22 cellular contexts compared by ENCODE assay signal in genomic region chr1:183892351-183892793, GRCh38.
A peak's percentile ranks its signal among the peaks of the same experiment; 100 is the strongest.
DNase-seq lines count a peak whose midpoint lies in the region; ATAC-seq and TF ChIP-seq lines count a peak whose summit lies in the region.
"Had no signal": no experiment of that assay in that cellular context is flagged by ENCODE, and none has a peak within 500 bp of the region (broad histone marks: within the 10 kb centered on the region; RNA-seq: fewer than 3 reads in every experiment).

No MANE protein-coding gene starts in this region.

- H3K4me2 ChIP-seq in IMR-90 (ENCODE audit: low read depth, low read length): no peak overlapping the region
- H3K4me2 ChIP-seq: SK-N-SH had no signal

- H2AFZ ChIP-seq in IMR-90 (replicated peaks; ENCODE audit: low read length, poor library complexity): no peak overlapping the region

- H3K4ac ChIP-seq in IMR-90 (ENCODE audit: low read depth, low read length): no peak overlapping the region

- no peak for TF ChIP-seq POLR2A in IMR-90 (IDR thresholded peaks at IDR 0.05; ENCODE audit: low read depth, low read length)

- no peak overlapping the region for H4K8ac ChIP-seq in IMR-90 (ENCODE audit: low read depth in 2 of 2, low read length in 2 of 2)

- dilution Hi-C loops in IMR-90 (cut with HindIII; ENCODE audit: low sequenced_read_pairs, unreplicated experiment): no loop called here

- no peaks in the 10 kb centered on the region for H3K27me3 Mint-ChIP-seq in stimulated activated naive CD8-positive, alpha-beta T cell treated with anti-CD3 and anti-CD28 coated beads, Interleukin-15, amount 100 ng/mL, for 72 hours
- H3K27me3 Mint-ChIP-seq: effector memory CD8-positive, alpha-beta T cell; naive thymus-derived CD8-positive, alpha-beta T cell had no signal

- H3K27ac ChIP-seq in IMR-90 (ENCODE audit: insufficient read depth, low read length) (no peak overlapping the region), RWPE2 (ENCODE audit: poor library complexity, severe bottlenecking) (no peak overlapping the region), left ventricle myocardium inferior (replicated peaks) (peak overlapping the region; percentile 66)
- H3K27ac ChIP-seq: C4-2B, vagina, VCaP had no signal

- no peak overlapping the region for H3K27ac Mint-ChIP-seq in stimulated activated naive CD8-positive, alpha-beta T cell treated with anti-CD3 and anti-CD28 coated beads, Interleukin-15, amount 100 ng/mL, for 72 hours
- H3K27ac Mint-ChIP-seq: effector memory CD8-positive, alpha-beta T cell; naive thymus-derived CD8-positive, alpha-beta T cell had no signal

- peak; percentile 17 for DNase-seq in IMR-90
- no peak for DNase-seq in RWPE2 (ENCODE audit: low spot score)
- DNase-seq in left ventricle myocardium inferior: no peak
- peak; percentile 53 for DNase-seq in skeletal muscle cell (ENCODE audit: low read depth)
- DNase-seq in RKO (ENCODE audit: low spot score): no peak
- DNase-seq in stimulated activated naive CD8-positive, alpha-beta T cell treated with anti-CD3 and anti-CD28 coated beads, Interleukin-15, amount 100 ng/mL, for 72 hours: no peak
- DNase-seq in NK-92 (lab: John Stamatoyannopoulos, UW; ENCODE audit: unreplicated experiment): no peak
- DNase-seq: activated CD8-positive, alpha-beta memory T cell treated with anti-CD3 and anti-CD28 coated beads for 24 hours; activated gamma-delta T cell treated with Interleukin-2 at 50 U/mL for 16 hours; effector memory CD8-positive, alpha-beta T cell; EL; KBM-7; naive thymus-derived CD8-positive, alpha-beta T cell; NCI-H1930; NCI-H748 treated with DMSO at 0.1 percent for 48 hours; retina; SK-N-SH; stimulated activated CD4-positive, alpha-beta T cell treated with anti-CD3 and anti-CD28 coated beads, Interleukin-4, amount 100 ng/mL, for 1 hour had no signal

- POLR2A ChIA-PET in IMR-90 (lab: Charles Lee; ENCODE audit: unreplicated experiment): no interaction called here

- ATAC-seq in IMR-90 (ENCODE audit: low read depth) (peak; percentile 32; the same call in 1 of the 2 replicates), RWPE2 (ENCODE audit: low read depth) (peak; percentile 52; the same call in 2 of the 3 replicates), HG03457 (IDR thresholded peaks at IDR 0.05; ENCODE audit: unreplicated experiment) (no peak)
- no peak for ATAC-seq in stimulated activated naive CD8-positive, alpha-beta T cell treated with anti-CD3 and anti-CD28 coated beads, Interleukin-15, amount 100 ng/mL, for 72 hours
- ATAC-seq: effector memory CD8-positive, alpha-beta T cell; naive thymus-derived CD8-positive, alpha-beta T cell had no signal

- no peaks in the 10 kb centered on the region for H3K79me1 ChIP-seq in IMR-90 (ENCODE audit: low read depth in 1 of 2, low read length in 2 of 2)

- no peak overlapping the region for H4K91ac ChIP-seq in IMR-90 (ENCODE audit: insufficient read depth, low read depth, low read length)

- CTCF ChIA-PET in IMR-90 (lab: Yijun Ruan, JAX): interaction anchor here (0.6 to 1.2 kb wide), 3 partner anchors 11 to 364 kb away, joined by 3 to 5 read pairs (median 3); no protein-coding TSS in a partner anchor

- H3K14ac ChIP-seq in IMR-90 (replicated peaks; ENCODE audit: low read depth, low read length): no peak overlapping the region

- no peak overlapping the region for H2BK20ac ChIP-seq in IMR-90 (ENCODE audit: low read depth, low read length)

- no peaks in the 10 kb centered on the region for H4K20me1 ChIP-seq in IMR-90 (ENCODE audit: insufficient read depth, low read length)

- TF ChIP-seq RAD21 in IMR-90 (IDR thresholded peaks at IDR 0.05; ENCODE audit: low read length): no peak

- H3K56ac ChIP-seq in IMR-90 (ENCODE audit: extremely low read depth, insufficient read depth, low read length): no peak overlapping the region

- H2AK5ac ChIP-seq in IMR-90 (ENCODE audit: low read depth, low read length): no peak overlapping the region

- H3K27me3 ChIP-seq in IMR-90 (ENCODE audit: control insufficient read depth, insufficient read depth, low read length): no peaks in the 10 kb centered on the region
- no peaks in the 10 kb centered on the region for H3K27me3 ChIP-seq in RWPE2 (ENCODE audit: insufficient read depth, poor library complexity, severe bottlenecking)
- no peaks in the 10 kb centered on the region for H3K27me3 ChIP-seq in left ventricle myocardium inferior (ENCODE audit: low read depth)
- H3K27me3 ChIP-seq: vagina had no signal

- H3K36me3 ChIP-seq in IMR-90 (ENCODE audit: control insufficient read depth, insufficient read depth, low read length) (peaks cover 2% of the 10 kb centered on the region; the same call in 1 of the 2 replicates), RWPE2 (ENCODE audit: low read depth) (no peaks in the 10 kb centered on the region), left ventricle myocardium inferior (peaks cover 30% of the 10 kb centered on the region)

- no peak overlapping the region for H3K23ac ChIP-seq in IMR-90 (ENCODE audit: low read depth, low read length)

- no peak overlapping the region for H3K18ac ChIP-seq in IMR-90 (ENCODE audit: low read depth, low read length)

- no peak overlapping the region for H3K4me3 Mint-ChIP-seq in stimulated activated naive CD8-positive, alpha-beta T cell treated with anti-CD3 and anti-CD28 coated beads, Interleukin-15, amount 100 ng/mL, for 72 hours
- H3K4me3 Mint-ChIP-seq: effector memory CD8-positive, alpha-beta T cell; naive thymus-derived CD8-positive, alpha-beta T cell had no signal

- no peak overlapping the region for H3K9ac ChIP-seq in IMR-90 (ENCODE audit: low read depth, low read length)
- H3K9ac ChIP-seq: SK-N-SH had no signal

- H4K5ac ChIP-seq in IMR-90 (ENCODE audit: low read depth, low read length): no peak overlapping the region

- H2AK9ac ChIP-seq in IMR-90 (replicated peaks; ENCODE audit: low read depth, low read length, poor library complexity): no peak overlapping the region

- in situ Hi-C loops in IMR-90 (cut with MboI; ENCODE audit: low sequenced_read_pairs): no loop called here

- BruUV-seq in IMR-90 (replicated peaks; lab: Mats Ljungman, UMichigan): no TSS peak

- no peak overlapping the region for H3K4me3 ChIP-seq in IMR-90 (ENCODE audit: insufficient read depth, low read depth, low read length)
- H3K4me3 ChIP-seq in RWPE2 (ENCODE audit: severe bottlenecking): no peak overlapping the region
- H3K4me3 ChIP-seq in left ventricle myocardium inferior: no peak overlapping the region
- H3K4me3 ChIP-seq in skeletal muscle cell (ENCODE audit: low read depth, low read length): no peak overlapping the region
- H3K4me3 ChIP-seq: vagina had no signal

- H3K4me1 ChIP-seq in IMR-90 (ENCODE audit: control insufficient read depth, insufficient read depth, low read length) (0 out of 2 replicates have a peak, but pooled peaks cover 3% of the 10 kb centered on the region), RWPE2 (ENCODE audit: insufficient read depth, poor library complexity, severe bottlenecking) (peaks cover 3% of the 10 kb centered on the region), left ventricle myocardium inferior (peaks cover 57% of the 10 kb centered on the region)

- no peak overlapping the region for H2BK15ac ChIP-seq in IMR-90 (ENCODE audit: low read depth, low read length)

- H2BK120ac ChIP-seq in IMR-90 (ENCODE audit: low read depth, low read length): no peak overlapping the region

- no peak overlapping the region for H2BK5ac ChIP-seq in IMR-90 (ENCODE audit: low read depth, low read length, poor library complexity, severe bottlenecking)

- TF ChIP-seq CTCF in IMR-90 (conservative IDR thresholded peaks at IDR 0.05; ENCODE audit: low read depth, low read length) (no peak), RWPE2 (IDR thresholded peaks at IDR 0.05; ENCODE audit: poor library complexity, severe bottlenecking) (no peak), left ventricle myocardium inferior (IDR thresholded peaks at IDR 0.05; ENCODE audit: borderline replicate concordance) (no peak)

- intact Hi-C loops in IMR-90 (cut with micrococcal nuclease) (no loop called here), left ventricle myocardium inferior (cut with micrococcal nuclease) (no loop called here)

- H3K4me1 Mint-ChIP-seq in stimulated activated naive CD8-positive, alpha-beta T cell treated with anti-CD3 and anti-CD28 coated beads, Interleukin-15, amount 100 ng/mL, for 72 hours: peaks cover 32% of the 10 kb centered on the region

- no peaks in the 10 kb centered on the region for H3K9me3 Mint-ChIP-seq in stimulated activated naive CD8-positive, alpha-beta T cell treated with anti-CD3 and anti-CD28 coated beads, Interleukin-15, amount 100 ng/mL, for 72 hours
- H3K9me3 Mint-ChIP-seq: effector memory CD8-positive, alpha-beta T cell; naive thymus-derived CD8-positive, alpha-beta T cell had no signal

- H3K9me1 ChIP-seq in IMR-90 (ENCODE audit: insufficient read depth, low read length): no peaks in the 10 kb centered on the region

- no peaks in the 10 kb centered on the region for H3K9me3 ChIP-seq in IMR-90 (ENCODE audit: control insufficient read depth, insufficient read depth, low read length)
- H3K9me3 ChIP-seq in RWPE2 (ENCODE audit: severe bottlenecking): no peaks in the 10 kb centered on the region
- H3K9me3 ChIP-seq in left ventricle myocardium inferior (replicated peaks): no peaks in the 10 kb centered on the region
- H3K9me3 ChIP-seq: SK-N-SH, vagina had no signal

TF ChIP-seq in IMR-90, 13 proteins besides CTCF, POLR2A, EP300 and RAD21:
- 0 out of 2 replicates have a peak, but pooled peaks have one; percentile 6 for TF ChIP-seq CEBPB (IDR thresholded peaks at IDR 0.05; ENCODE audit: low read depth, low read length)
- no peak for TF ChIP-seq RCOR1 (IDR thresholded peaks at IDR 0.05; ENCODE audit: insufficient replicate concordance, low read length)
- no peak for TF ChIP-seq SMC3 (IDR thresholded peaks at IDR 0.05; ENCODE audit: low read depth, low read length)
- TF ChIP-seq BHLHE40 (IDR thresholded peaks at IDR 0.05; ENCODE audit: low read depth, low read length): no peak

Comparison
In these comparisons a context has a peak if more than half of its experiments do, and no peak if none do; other contexts are left out.
1. ATAC-seq: peak in IMR-90 (single experiment) and RWPE2 (single experiment); none in HG03457 (single experiment) and stimulated activated naive CD8-positive, alpha-beta T cell treated with anti-CD3 and anti-CD28 coated beads, Interleukin-15, amount 100 ng/mL, for 72 hours (single experiment).
2. DNase-seq: peak in IMR-90 (single experiment) and skeletal muscle cell (single experiment); none in RWPE2 (single experiment), left ventricle myocardium inferior (single experiment), RKO (single experiment), stimulated activated naive CD8-positive, alpha-beta T cell treated with anti-CD3 and anti-CD28 coated beads, Interleukin-15, amount 100 ng/mL, for 72 hours (0 of 2) and NK-92 (single experiment).